In the genomic region with DNA sequence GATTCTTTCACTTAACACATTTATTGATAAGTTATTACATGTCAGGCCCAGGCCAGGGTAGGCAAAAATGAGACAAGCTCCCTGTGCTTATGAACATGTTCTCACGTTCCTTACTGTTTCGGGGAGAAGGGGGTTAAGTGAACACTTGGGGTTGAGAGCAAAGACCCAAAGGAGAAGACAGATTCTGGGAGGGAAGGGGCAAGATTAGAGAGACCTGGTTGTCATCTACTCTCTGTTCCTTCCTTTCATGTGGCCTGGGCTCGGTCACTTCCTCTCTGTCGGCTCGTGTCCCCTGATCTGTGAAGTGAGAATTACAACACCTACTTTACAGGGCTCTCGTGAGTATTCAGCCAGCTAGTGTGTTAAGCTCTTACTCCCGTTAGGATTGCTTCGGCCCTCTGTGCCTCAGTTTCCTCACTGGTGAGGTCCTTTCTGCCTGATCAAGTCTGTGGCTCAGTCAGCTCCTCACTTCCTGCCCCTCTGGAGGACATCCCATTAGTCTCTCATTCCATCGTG, we compare ENCODE assay signal across 12 cellular contexts. TPM values are rescaled to one million over a fixed set of nuclear protein-coding genes. Genes with fewer than 3 reads are reported as not detected.
DNase-seq lines count a peak whose midpoint lies in the region; ATAC-seq and TF ChIP-seq lines count a peak whose summit lies in the region.
"Had no signal": no experiment of that assay in that cellular context is flagged by ENCODE, and none has a peak within 500 bp of the region (broad histone marks: within the 10 kb centered on the region; RNA-seq: fewer than 3 reads in every experiment).

No MANE protein-coding gene starts in this region.

- no peaks in the 10 kb centered on the region for H3K36me3 Mint-ChIP-seq in stimulated activated effector memory CD8-positive, alpha-beta T cell treated with anti-CD3 and anti-CD28 coated beads, Interleukin-12 subunit alpha, Interleukin-12 subunit beta, amount 100 ng/mL, for 72 hours

- peaks cover 0 to 10% (median 0%) of the 10 kb centered on the region in 4 donors for H3K9me3 ChIP-seq in esophagus muscularis mucosa

- WGBS in esophagus muscularis mucosa = 45% methylated on average over 9 of the region's 9 CpGs

- no peak for TF ChIP-seq CTCF in foreskin keratinocyte (conservative IDR thresholded peaks at IDR 0.05)
- no peak for TF ChIP-seq CTCF in esophagus muscularis mucosa (IDR thresholded peaks at IDR 0.05)

- intact Hi-C loops in esophagus muscularis mucosa (cut with DNase I) = no loop called here

- H3K4me3 ChIP-seq in esophagus muscularis mucosa = no peak overlapping the region
- H3K4me3 ChIP-seq: coronary artery, skin epidermis had no signal

- no peak for TF ChIP-seq EP300 in esophagus muscularis mucosa (IDR thresholded peaks at IDR 0.05)

- H3K27ac ChIP-seq in foreskin keratinocyte (no peak overlapping the region), esophagus muscularis mucosa (replicated peaks in 1 of 4) (no peak overlapping the region)
- H3K27ac ChIP-seq: coronary artery had no signal

- ATAC-seq in activated CD4-positive, CD25-positive, alpha-beta regulatory T cell treated with anti-CD3 and anti-CD28 coated beads, Interleukin-2, amount 50 U/mL, for 24 hours = peak; percentile 45 to 48
- ATAC-seq in HG02938 (IDR thresholded peaks at IDR 0.05; ENCODE audit: unreplicated experiment) (peak; percentile 41), foreskin keratinocyte (no peak)
- ATAC-seq in stimulated activated effector memory CD8-positive, alpha-beta T cell treated with anti-CD3 and anti-CD28 coated beads, Interleukin-12 subunit alpha, Interleukin-12 subunit beta, amount 100 ng/mL, for 72 hours = peak; percentile 70

- TF ChIP-seq POLR2A in esophagus muscularis mucosa (IDR thresholded peaks at IDR 0.05; ENCODE audit: low read depth) = no peak

- peaks cover 33% of the 10 kb centered on the region for H3K4me1 Mint-ChIP-seq in stimulated activated effector memory CD8-positive, alpha-beta T cell treated with anti-CD3 and anti-CD28 coated beads, Interleukin-12 subunit alpha, Interleukin-12 subunit beta, amount 100 ng/mL, for 72 hours

- H3K27me3 ChIP-seq in foreskin keratinocyte (peaks cover 15% of the 10 kb centered on the region), esophagus muscularis mucosa (peaks cover 0 to 11% (median 0%) of the 10 kb centered on the region in 4 donors)

- H3K4me1 ChIP-seq in foreskin keratinocyte = no peaks in the 10 kb centered on the region
- peaks cover 0 to 2% (median under 1%) of the 10 kb centered on the region in 4 donors for H3K4me1 ChIP-seq in esophagus muscularis mucosa

- H3K36me3 ChIP-seq in esophagus muscularis mucosa = no peaks in the 10 kb centered on the region

- peak overlapping the region; percentile 88 for H3K27ac Mint-ChIP-seq in stimulated activated effector memory CD8-positive, alpha-beta T cell treated with anti-CD3 and anti-CD28 coated beads, Interleukin-12 subunit alpha, Interleukin-12 subunit beta, amount 100 ng/mL, for 72 hours

- H3K9me3 Mint-ChIP-seq in stimulated activated effector memory CD8-positive, alpha-beta T cell treated with anti-CD3 and anti-CD28 coated beads, Interleukin-12 subunit alpha, Interleukin-12 subunit beta, amount 100 ng/mL, for 72 hours = no peaks in the 10 kb centered on the region

- H3K4me3 Mint-ChIP-seq in stimulated activated effector memory CD8-positive, alpha-beta T cell treated with anti-CD3 and anti-CD28 coated beads, Interleukin-12 subunit alpha, Interleukin-12 subunit beta, amount 100 ng/mL, for 72 hours = peak overlapping the region; percentile 49

- no peak for DNase-seq in activated CD4-positive, CD25-positive, alpha-beta regulatory T cell (lab: John Stamatoyannopoulos, UW)
- DNase-seq in OCI-M1 (lab: John Stamatoyannopoulos, UW) (peak; percentile 73), foreskin keratinocyte (no peak), NCI-H1105 treated with DMSO at 0.1 percent for 48 hours (lab: John Stamatoyannopoulos, UW) (no peak), esophagus muscularis mucosa (ENCODE audit: extremely low spot score) (no peak)
- DNase-seq in stimulated activated effector memory CD8-positive, alpha-beta T cell treated with anti-CD3 and anti-CD28 coated beads, Interleukin-12 subunit alpha, Interleukin-12 subunit beta, amount 100 ng/mL, for 72 hours (ENCODE audit: low spot score in 2 of 2) = no peak
- DNase-seq: activated CD4-positive, alpha-beta T cell treated with anti-CD3 and anti-CD28 coated beads for 4 hours; NCI-H2029 had no signal

RNA-seq across cellular contexts. Expression of gene PLCG2, which starts 38.8 kb away (rescaled TPM):
- 1.8 and 2.2 TPM in 2 replicates for total RNA-seq in foreskin keratinocyte
- polyA plus RNA-seq in foreskin keratinocyte = 0.72 and 0.87 TPM in 2 replicates
- 10 to 100 TPM in 2 of 4 donors, 1 to 10 TPM in 2; 7.1 to 11.3 (median 9.9) TPM for total RNA-seq in esophagus muscularis mucosa
